In genomic region chr17:46940692-46941404, GRCh38 we compare ENCODE assay signal across 8 cellular contexts. TPM values are rescaled to one million over a fixed set of nuclear protein-coding genes. Genes with fewer than 3 reads are reported as not detected.
DNase-seq lines count a peak whose midpoint lies in the region; ATAC-seq and TF ChIP-seq lines count a peak whose summit lies in the region.

No MANE protein-coding gene starts in this region.

- H3K27ac ChIP-seq in right lobe of liver, result no peak overlapping the region

- H3K4me1 Mint-ChIP-seq in chondrocyte (ENCODE audit: low read depth), result peaks cover 8% of the 10 kb centered on the region

- intact Hi-C loops in right lobe of liver (cut with DNase I), result loop anchor here (10.0 kb wide), 1 partner anchor 96 kb away; no protein-coding TSS in a partner anchor

- WGBS in right lobe of liver (ENCODE audit: insufficient coverage, low coverage, low lambda C conversion rate, missing lambda C conversion rate), result 20% methylated on average over 6 of the region's 7 CpGs

- H3K4me1 ChIP-seq in right lobe of liver, result peaks cover 0 to 9% (median 7%) of the 10 kb centered on the region in 4 donors

- TF ChIP-seq POLR2A in right lobe of liver (IDR thresholded peaks at IDR 0.05), result no peak

- H3K27ac Mint-ChIP-seq in chondrocyte (ENCODE audit: unreplicated experiment), result peak overlapping the region; percentile 1

- H3K36me3 ChIP-seq in right lobe of liver, result peaks cover 0 to 42% (median 22%) of the 10 kb centered on the region in 4 donors

- no peak overlapping the region for H3K4me3 ChIP-seq in right lobe of liver

- peaks cover 20% of the 10 kb centered on the region for H3K36me3 Mint-ChIP-seq in chondrocyte (ENCODE audit: low read depth)

- TF ChIP-seq CTCF in chondrocyte (IDR thresholded peaks at IDR 0.05) (peak; percentile 92), right lobe of liver (IDR thresholded peaks at IDR 0.05) (peak; percentile 84 to 90 (median 88))

- ATAC-seq in HG02884 (IDR thresholded peaks at IDR 0.05; ENCODE audit: unreplicated experiment) (peak; percentile 52), right lobe of liver (peak; percentile 81 to 91 (median 87)), GM18907 (IDR thresholded peaks at IDR 0.05; ENCODE audit: unreplicated experiment) (no peak)

- peak; percentile 78 for DNase-seq in Daoy (ENCODE audit: low read depth)
- peak; percentile 35 for DNase-seq in NCI-H510A (lab: John Stamatoyannopoulos, UW)
- peak; percentile 56 to 69 for DNase-seq in activated CD4-positive, alpha-beta T cell treated with anti-CD3 and anti-CD28 coated beads for 4 hours
- no peak for DNase-seq in chondrocyte (ENCODE audit: low spot score)
- peak; percentile 65 to 82 (median 77) for DNase-seq in right lobe of liver
- DNase-seq in stimulated activated CD4-positive, alpha-beta T cell treated with anti-CD3 and anti-CD28 coated beads, TNF-alpha, amount 100 ng/mL, for 48 hours (ENCODE audit: low read depth in 3 of 3), result peak; percentile 44 to 72 (median 47)

- no peaks in the 10 kb centered on the region for H3K9me3 Mint-ChIP-seq in chondrocyte (ENCODE audit: low read depth)

- H3K27me3 ChIP-seq in right lobe of liver, result no peaks in the 10 kb centered on the region

- no peaks in the 10 kb centered on the region for H3K9me3 ChIP-seq in right lobe of liver

- H3K27me3 Mint-ChIP-seq in chondrocyte (ENCODE audit: low read depth), result no peaks in the 10 kb centered on the region

- H3K4me3 Mint-ChIP-seq in chondrocyte (ENCODE audit: unreplicated experiment), result no peak overlapping the region

RNA-seq across cellular contexts. Expression of gene GOSR2, which starts 17.9 kb away (rescaled TPM):
- total RNA-seq in Daoy (2014; rRNA removed; shearing (Covaris generic)), result 53.2 and 67.7 TPM in 2 replicates
- total RNA-seq in chondrocyte, result 56.5 to 77.7 TPM (median 58.8 TPM) in 3 replicates
- 10 to 100 TPM; 22.9 to 44.1 (median 33.3) TPM for total RNA-seq in right lobe of liver

RNA-seq across cellular contexts. Expression of gene RPRML, which starts 38.2 kb away (rescaled TPM):
- 0.27 and 0.29 TPM in 2 replicates for total RNA-seq in Daoy (2014; rRNA removed; shearing (Covaris generic))
- total RNA-seq in chondrocyte, result not detected in 3 replicates
- under 1 TPM in 1 of 6 experiments, not detected in 5; 0.25 TPM for total RNA-seq in right lobe of liver
